9 cellular contexts compared by ENCODE assay signal in genomic region chr4:143352052-143352451, GRCh38. TPM values are rescaled to one million over a fixed set of nuclear protein-coding genes. Genes with fewer than 3 reads are reported as not detected.
A peak's percentile ranks its signal among the peaks of the same experiment; 100 is the strongest.
DNase-seq lines count a peak whose midpoint lies in the region; ATAC-seq and TF ChIP-seq lines count a peak whose summit lies in the region.
"Had no signal": no experiment of that assay in that cellular context is flagged by ENCODE, and none has a peak within 500 bp of the region (broad histone marks: within the 10 kb centered on the region; RNA-seq: fewer than 3 reads in every experiment).

No MANE protein-coding gene starts in this region.

- no peak for TF ChIP-seq CTCF in cardiac fibroblast (IDR thresholded peaks at IDR 0.05; ENCODE audit: low read depth, low read length)

- H3K4me1 Mint-ChIP-seq in activated CD4-positive, alpha-beta memory T cell treated with anti-CD3 and anti-CD28 coated beads, Interleukin-2, amount 10 ng/mL, durations not matched to agents 7 days and 5 days: no peaks in the 10 kb centered on the region
- no peaks in the 10 kb centered on the region for H3K4me1 Mint-ChIP-seq in activated CD8-positive, alpha-beta memory T cell treated with anti-CD3 and anti-CD28 coated beads, Interleukin-2, amount 10 ng/mL, durations not matched to agents 7 days and 5 days
- no peaks in the 10 kb centered on the region for H3K4me1 Mint-ChIP-seq in activated CD8-positive, alpha-beta T cell treated with anti-CD3 and anti-CD28 coated beads, Interleukin-2, amount 10 ng/mL, durations not matched to agents 7 days and 5 days (ENCODE audit: low read depth)

- no peaks in the 10 kb centered on the region for H3K9me3 ChIP-seq in mucosa of rectum (ENCODE audit: control insufficient read depth in 2 of 2, low read length in 2 of 2)

- POLR2A ChIA-PET in activated CD4-positive, alpha-beta memory T cell treated with anti-CD3 and anti-CD28 coated beads, Interleukin-2, amount 10 ng/mL, durations not matched to agents 7 days and 5 days (lab: Charles Lee): no interaction called here
- POLR2A ChIA-PET in activated CD8-positive, alpha-beta T cell treated with anti-CD3 and anti-CD28 coated beads, Interleukin-2, amount 10 ng/mL, durations not matched to agents 7 days and 5 days (lab: Charles Lee): no interaction called here

- H3K4me3 Mint-ChIP-seq in activated CD4-positive, alpha-beta memory T cell treated with anti-CD3 and anti-CD28 coated beads, Interleukin-2, amount 10 ng/mL, durations not matched to agents 7 days and 5 days: no peak overlapping the region
- H3K4me3 Mint-ChIP-seq in activated CD8-positive, alpha-beta memory T cell treated with anti-CD3 and anti-CD28 coated beads, Interleukin-2, amount 10 ng/mL, durations not matched to agents 7 days and 5 days: no peak overlapping the region
- H3K4me3 Mint-ChIP-seq in activated CD8-positive, alpha-beta T cell treated with anti-CD3 and anti-CD28 coated beads, Interleukin-2, amount 10 ng/mL, durations not matched to agents 7 days and 5 days: no peak overlapping the region
- H3K4me3 Mint-ChIP-seq: activated naive CD8-positive, alpha-beta T cell had no signal

- no peak overlapping the region for H3K4me3 ChIP-seq in cardiac fibroblast (replicated peaks in 1 of 2; ENCODE audit: low read depth in 2 of 2, low read length in 2 of 2)
- peak overlapping the region; percentile 11 to 46 for H3K4me3 ChIP-seq in mucosa of rectum (ENCODE audit: low read length in 2 of 2)

- no peak overlapping the region for H3K9ac ChIP-seq in mucosa of rectum (ENCODE audit: low read depth in 1 of 2, low read length in 2 of 2)

- H3K27ac Mint-ChIP-seq in activated CD4-positive, alpha-beta memory T cell treated with anti-CD3 and anti-CD28 coated beads, Interleukin-2, amount 10 ng/mL, durations not matched to agents 7 days and 5 days: no peak overlapping the region
- H3K27ac Mint-ChIP-seq in activated CD8-positive, alpha-beta memory T cell treated with anti-CD3 and anti-CD28 coated beads, Interleukin-2, amount 10 ng/mL, durations not matched to agents 7 days and 5 days: no peak overlapping the region
- H3K27ac Mint-ChIP-seq in activated CD8-positive, alpha-beta T cell treated with anti-CD3 and anti-CD28 coated beads, Interleukin-2, amount 10 ng/mL, durations not matched to agents 7 days and 5 days: no peak overlapping the region
- H3K27ac Mint-ChIP-seq: activated naive CD8-positive, alpha-beta T cell had no signal

- H3K27me3 Mint-ChIP-seq in activated CD4-positive, alpha-beta memory T cell treated with anti-CD3 and anti-CD28 coated beads, Interleukin-2, amount 10 ng/mL, durations not matched to agents 7 days and 5 days: peaks cover 26% of the 10 kb centered on the region
- peaks cover 31% of the 10 kb centered on the region for H3K27me3 Mint-ChIP-seq in activated CD8-positive, alpha-beta memory T cell treated with anti-CD3 and anti-CD28 coated beads, Interleukin-2, amount 10 ng/mL, durations not matched to agents 7 days and 5 days
- peaks cover 21% of the 10 kb centered on the region for H3K27me3 Mint-ChIP-seq in activated CD8-positive, alpha-beta T cell treated with anti-CD3 and anti-CD28 coated beads, Interleukin-2, amount 10 ng/mL, durations not matched to agents 7 days and 5 days (ENCODE audit: low read depth)

- no peaks in the 10 kb centered on the region for H3K27me3 ChIP-seq in mucosa of rectum (ENCODE audit: control insufficient read depth in 2 of 2, insufficient read depth in 2 of 2, low read length in 2 of 2)

- ATAC-seq in activated CD8-positive, alpha-beta memory T cell treated with anti-CD3 and anti-CD28 coated beads, Interleukin-2, amount 10 ng/mL, durations not matched to agents 7 days and 5 days: no peak
- no peak for ATAC-seq in activated CD8-positive, alpha-beta T cell treated with anti-CD3 and anti-CD28 coated beads, Interleukin-2, amount 10 ng/mL, durations not matched to agents 7 days and 5 days

- peaks cover 48 to 50% of the 10 kb centered on the region in 2 donors for H3K4me1 ChIP-seq in mucosa of rectum (ENCODE audit: control insufficient read depth in 2 of 2, insufficient read depth in 2 of 2, low read length in 2 of 2)

- peak overlapping the region; percentile 43 to 65 for H3K27ac ChIP-seq in mucosa of rectum (ENCODE audit: low read depth in 2 of 2, low read length in 2 of 2)

- CTCF ChIA-PET in activated CD4-positive, alpha-beta memory T cell treated with anti-CD3 and anti-CD28 coated beads, Interleukin-2, amount 10 ng/mL, durations not matched to agents 7 days and 5 days (lab: Charles Lee): no interaction called here
- CTCF ChIA-PET in activated CD8-positive, alpha-beta memory T cell treated with anti-CD3 and anti-CD28 coated beads, Interleukin-2, amount 10 ng/mL, durations not matched to agents 7 days and 5 days (lab: Charles Lee): interaction anchor here (0.6 kb wide), 1 partner anchor 10 kb away, joined by 3 read pairs; no protein-coding TSS in a partner anchor
- CTCF ChIA-PET in activated CD8-positive, alpha-beta T cell treated with anti-CD3 and anti-CD28 coated beads, Interleukin-2, amount 10 ng/mL, durations not matched to agents 7 days and 5 days (lab: Charles Lee): no interaction called here

- no peaks in the 10 kb centered on the region for H3K36me3 Mint-ChIP-seq in activated CD4-positive, alpha-beta memory T cell treated with anti-CD3 and anti-CD28 coated beads, Interleukin-2, amount 10 ng/mL, durations not matched to agents 7 days and 5 days (ENCODE audit: low read depth)
- no peaks in the 10 kb centered on the region for H3K36me3 Mint-ChIP-seq in activated CD8-positive, alpha-beta memory T cell treated with anti-CD3 and anti-CD28 coated beads, Interleukin-2, amount 10 ng/mL, durations not matched to agents 7 days and 5 days
- no peaks in the 10 kb centered on the region for H3K36me3 Mint-ChIP-seq in activated CD8-positive, alpha-beta T cell treated with anti-CD3 and anti-CD28 coated beads, Interleukin-2, amount 10 ng/mL, durations not matched to agents 7 days and 5 days (ENCODE audit: low read depth)
- H3K36me3 Mint-ChIP-seq: activated naive CD8-positive, alpha-beta T cell had no signal

- no peaks in the 10 kb centered on the region for H3K36me3 ChIP-seq in mucosa of rectum (ENCODE audit: control insufficient read depth in 2 of 2, insufficient read depth in 2 of 2, low read length in 2 of 2)

- no peaks in the 10 kb centered on the region for H3K9me3 Mint-ChIP-seq in activated CD4-positive, alpha-beta memory T cell treated with anti-CD3 and anti-CD28 coated beads, Interleukin-2, amount 10 ng/mL, durations not matched to agents 7 days and 5 days
- H3K9me3 Mint-ChIP-seq in activated CD8-positive, alpha-beta memory T cell treated with anti-CD3 and anti-CD28 coated beads, Interleukin-2, amount 10 ng/mL, durations not matched to agents 7 days and 5 days (ENCODE audit: low read depth): no peaks in the 10 kb centered on the region
- no peaks in the 10 kb centered on the region for H3K9me3 Mint-ChIP-seq in activated CD8-positive, alpha-beta T cell treated with anti-CD3 and anti-CD28 coated beads, Interleukin-2, amount 10 ng/mL, durations not matched to agents 7 days and 5 days (ENCODE audit: insufficient read depth)

- peak; percentile 86 for DNase-seq in DMS153 (lab: John Stamatoyannopoulos, UW)
- peak; percentile 79 to 92 for DNase-seq in NCI-H2081 (lab: John Stamatoyannopoulos, UW)
- DNase-seq in cardiac fibroblast (ENCODE audit: low read depth in 2 of 2): peak; percentile 34 to 36
- no peak for DNase-seq in activated CD4-positive, alpha-beta memory T cell treated with anti-CD3 and anti-CD28 coated beads, Interleukin-2, amount 10 ng/mL, durations not matched to agents 7 days and 5 days
- DNase-seq in activated CD8-positive, alpha-beta memory T cell treated with anti-CD3 and anti-CD28 coated beads, Interleukin-2, amount 10 ng/mL, durations not matched to agents 7 days and 5 days: no peak
- DNase-seq in activated CD8-positive, alpha-beta T cell treated with anti-CD3 and anti-CD28 coated beads, Interleukin-2, amount 10 ng/mL, durations not matched to agents 7 days and 5 days: no peak
- DNase-seq in DMS79 (lab: John Stamatoyannopoulos, UW): no peak

RNA-seq across cellular contexts. Expression of gene GAB1, which starts 15.4 kb away (rescaled TPM):
- under 1 TPM; 0.80 to 0.86 TPM for total RNA-seq in activated CD4-positive, alpha-beta memory T cell treated with anti-CD3 and anti-CD28 coated beads, Interleukin-2, amount 10 ng/mL, durations not matched to agents 7 days and 5 days
- under 1 TPM; 0.55 to 0.91 TPM for total RNA-seq in activated CD8-positive, alpha-beta memory T cell treated with anti-CD3 and anti-CD28 coated beads, Interleukin-2, amount 10 ng/mL, durations not matched to agents 7 days and 5 days
- under 1 TPM; 0.37 to 0.79 TPM for total RNA-seq in activated CD8-positive, alpha-beta T cell treated with anti-CD3 and anti-CD28 coated beads, Interleukin-2, amount 10 ng/mL, durations not matched to agents 7 days and 5 days

Comparison
In these comparisons a context has a peak if more than half of its experiments do, and no peak if none do; other contexts are left out.
1. DNase-seq: peak in DMS153 (single experiment), NCI-H2081 (2 of 2) and cardiac fibroblast (2 of 2); none in activated CD4-positive, alpha-beta memory T cell treated with anti-CD3 and anti-CD28 coated beads, Interleukin-2, amount 10 ng/mL, durations not matched to agents 7 days and 5 days (single experiment), activated CD8-positive, alpha-beta memory T cell treated with anti-CD3 and anti-CD28 coated beads, Interleukin-2, amount 10 ng/mL, durations not matched to agents 7 days and 5 days (single experiment), activated CD8-positive, alpha-beta T cell treated with anti-CD3 and anti-CD28 coated beads, Interleukin-2, amount 10 ng/mL, durations not matched to agents 7 days and 5 days (single experiment) and DMS79 (single experiment).
2. H3K4me3 ChIP-seq: peak in mucosa of rectum (2 of 2); none in cardiac fibroblast (0 of 2).